ENCODE assay signal across 8 cellular contexts in genomic region chr4:189792819-189793618, GRCh38.
DNase-seq lines count a peak whose midpoint lies in the region; ATAC-seq and TF ChIP-seq lines count a peak whose summit lies in the region.

No MANE protein-coding gene starts in this region.

- no peak overlapping the region for H3K4me3 ChIP-seq in CD8-positive, alpha-beta T cell (ENCODE audit: low read depth, low read length)
- H3K4me3 ChIP-seq in endodermal cell (ENCODE audit: low read length), result no peak overlapping the region

- POLR2A ChIA-PET in CD8-positive, alpha-beta T cell (lab: Charles Lee), result no interaction called here

- no peaks in the 10 kb centered on the region for H3K27me3 ChIP-seq in CD8-positive, alpha-beta T cell (ENCODE audit: insufficient read depth, low read length)
- H3K27me3 ChIP-seq in endodermal cell (ENCODE audit: control insufficient read depth, insufficient read depth, low read length, poor library complexity, severe bottlenecking), result peaks cover 4% of the 10 kb centered on the region

- intact Hi-C loops in CD8-positive, alpha-beta T cell (cut with DNase I, micrococcal nuclease), result no loop called here

- peak; percentile 36 for ATAC-seq in CD8-positive, alpha-beta T cell
- peak; percentile 85 for ATAC-seq in GM19324 (IDR thresholded peaks at IDR 0.05; ENCODE audit: low FRiP score, unreplicated experiment)
- ATAC-seq in HG03342 (IDR thresholded peaks at IDR 0.05; ENCODE audit: unreplicated experiment), result peak; percentile 95
- peak; percentile 83 to 91 for ATAC-seq in stimulated activated naive B cell treated with anti-CD40 and anti-IgM and Interleukin-4, amounts not matched to agents 10 μg/mL and 1 μg/mL and 100 μg/mL, for 72 hours (replicated peaks)

- WGBS in endodermal cell (ENCODE audit: insufficient coverage in 1 of 2, insufficient read length in 1 of 2), 2 experiments, result 19 to 36% methylated on average over 16 to 21 of the region's 21 CpGs

- no peak overlapping the region for H3K27ac Mint-ChIP-seq in CD8-positive, alpha-beta T cell
- H3K27ac Mint-ChIP-seq in endodermal cell (no peak overlapping the region), mesothelial cell of epicardium (no peak overlapping the region)
- H3K27ac Mint-ChIP-seq in stimulated activated naive B cell treated with anti-CD40 and anti-IgM and Interleukin-4, amounts not matched to agents 10 μg/mL and 1 μg/mL and 100 μg/mL, for 72 hours, result no peak overlapping the region

- DNase-seq in CD8-positive, alpha-beta T cell, result peak; percentile 3 to 55 (median 25)
- DNase-seq in NCI-H524 treated with DMSO at 0.1 percent for 48 hours (lab: John Stamatoyannopoulos, UW), result peak; percentile 19
- DNase-seq in activated CD4-positive, alpha-beta T cell treated with anti-CD3 and anti-CD28 coated beads, Interleukin-2, amount 50 U/mL, for 48 hours, result peak; percentile 68 to 72
- peak; percentile 96 for DNase-seq in endodermal cell
- DNase-seq in mesothelial cell of epicardium (ENCODE audit: low spot score in 2 of 2, unreplicated experiment in 2 of 2), result peak in 1 of 2 experiments; percentile 72
- DNase-seq in stimulated activated naive B cell treated with anti-CD40 and anti-IgM and Interleukin-4, amounts not matched to agents 10 μg/mL and 1 μg/mL and 100 μg/mL, for 72 hours, result peak; percentile 48

- CTCF ChIA-PET in CD8-positive, alpha-beta T cell (lab: Charles Lee), result interaction anchor here (0.8 to 1.3 kb wide), 5 partner anchors 10 to 22 kb away, joined by 3 to 5 read pairs (median 3); no protein-coding TSS in a partner anchor

- H3K9me3 Mint-ChIP-seq in CD8-positive, alpha-beta T cell, result no peaks in the 10 kb centered on the region
- peaks cover 67% of the 10 kb centered on the region for H3K9me3 Mint-ChIP-seq in endodermal cell
- H3K9me3 Mint-ChIP-seq in mesothelial cell of epicardium, result peaks cover 24% of the 10 kb centered on the region
- H3K9me3 Mint-ChIP-seq in stimulated activated naive B cell treated with anti-CD40 and anti-IgM and Interleukin-4, amounts not matched to agents 10 μg/mL and 1 μg/mL and 100 μg/mL, for 72 hours, result no peaks in the 10 kb centered on the region

- H3K4me3 Mint-ChIP-seq in CD8-positive, alpha-beta T cell, result no peak overlapping the region
- H3K4me3 Mint-ChIP-seq in endodermal cell (no peak overlapping the region), mesothelial cell of epicardium (no peak overlapping the region)
- H3K4me3 Mint-ChIP-seq in stimulated activated naive B cell treated with anti-CD40 and anti-IgM and Interleukin-4, amounts not matched to agents 10 μg/mL and 1 μg/mL and 100 μg/mL, for 72 hours, result no peak overlapping the region

- no peaks in the 10 kb centered on the region for H3K9me3 ChIP-seq in CD8-positive, alpha-beta T cell (ENCODE audit: low read length)
- H3K9me3 ChIP-seq in endodermal cell (ENCODE audit: control insufficient read depth, low read length), result no peaks in the 10 kb centered on the region

- no peaks in the 10 kb centered on the region for H3K27me3 Mint-ChIP-seq in CD8-positive, alpha-beta T cell (ENCODE audit: low read depth)
- H3K27me3 Mint-ChIP-seq in endodermal cell (ENCODE audit: insufficient read depth) (no peaks in the 10 kb centered on the region), mesothelial cell of epicardium (ENCODE audit: low read depth) (peaks cover 2% of the 10 kb centered on the region)
- no peaks in the 10 kb centered on the region for H3K27me3 Mint-ChIP-seq in stimulated activated naive B cell treated with anti-CD40 and anti-IgM and Interleukin-4, amounts not matched to agents 10 μg/mL and 1 μg/mL and 100 μg/mL, for 72 hours

- no peak overlapping the region for H3K27ac ChIP-seq in CD8-positive, alpha-beta T cell (ENCODE audit: low read depth, low read length)
- H3K27ac ChIP-seq in endodermal cell (ENCODE audit: low read depth, low read length), result no peak overlapping the region

- no peaks in the 10 kb centered on the region for H3K4me1 ChIP-seq in CD8-positive, alpha-beta T cell (ENCODE audit: insufficient read depth, low read length)
- no peaks in the 10 kb centered on the region for H3K4me1 ChIP-seq in endodermal cell (ENCODE audit: control insufficient read depth, insufficient read depth, low read length)

- peak; percentile 54 for TF ChIP-seq CTCF in CD8-positive, alpha-beta T cell (IDR thresholded peaks at IDR 0.05)
- TF ChIP-seq CTCF in endodermal cell (conservative IDR thresholded peaks at IDR 0.05), result peak; percentile 87
- TF ChIP-seq CTCF in mesothelial cell of epicardium (IDR thresholded peaks at IDR 0.05; ENCODE audit: unreplicated experiment), result peak; percentile 68

- no peak overlapping the region for H3K9ac ChIP-seq in endodermal cell (ENCODE audit: extremely low read depth, low read length, poor library complexity, severe bottlenecking)

- H3K36me3 ChIP-seq in CD8-positive, alpha-beta T cell (ENCODE audit: insufficient read depth, low read length), result no peaks in the 10 kb centered on the region
- H3K36me3 ChIP-seq in endodermal cell (ENCODE audit: control insufficient read depth, insufficient read depth, low read length), result no peaks in the 10 kb centered on the region

- peaks cover 6% of the 10 kb centered on the region for H3K4me1 Mint-ChIP-seq in CD8-positive, alpha-beta T cell (ENCODE audit: low read depth)
- no peaks in the 10 kb centered on the region for H3K4me1 Mint-ChIP-seq in endodermal cell
- H3K4me1 Mint-ChIP-seq in mesothelial cell of epicardium, result peaks cover 1% of the 10 kb centered on the region
- H3K4me1 Mint-ChIP-seq in stimulated activated naive B cell treated with anti-CD40 and anti-IgM and Interleukin-4, amounts not matched to agents 10 μg/mL and 1 μg/mL and 100 μg/mL, for 72 hours, result peaks cover 4 to 5% of the 10 kb centered on the region in 2 donors

- H3K36me3 Mint-ChIP-seq in CD8-positive, alpha-beta T cell, result no peaks in the 10 kb centered on the region
- H3K36me3 Mint-ChIP-seq in endodermal cell (ENCODE audit: low read depth) (no peaks in the 10 kb centered on the region), mesothelial cell of epicardium (no peaks in the 10 kb centered on the region)
- no peaks in the 10 kb centered on the region for H3K36me3 Mint-ChIP-seq in stimulated activated naive B cell treated with anti-CD40 and anti-IgM and Interleukin-4, amounts not matched to agents 10 μg/mL and 1 μg/mL and 100 μg/mL, for 72 hours

Comparison
In these comparisons a context has a peak if more than half of its experiments do, and no peak if none do; other contexts are left out.
1. ATAC-seq: peak in every context shown above with its lines; median percentile 95 in HG03342; 87 in stimulated activated naive B cell treated with anti-CD40 and anti-IgM and Interleukin-4, amounts not matched to agents 10 μg/mL and 1 μg/mL and 100 μg/mL, for 72 hours; 85 in GM19324; 36 in CD8-positive, alpha-beta T cell.